Comparison of ENCODE assay signal across 4 cellular contexts in the genomic region with DNA sequence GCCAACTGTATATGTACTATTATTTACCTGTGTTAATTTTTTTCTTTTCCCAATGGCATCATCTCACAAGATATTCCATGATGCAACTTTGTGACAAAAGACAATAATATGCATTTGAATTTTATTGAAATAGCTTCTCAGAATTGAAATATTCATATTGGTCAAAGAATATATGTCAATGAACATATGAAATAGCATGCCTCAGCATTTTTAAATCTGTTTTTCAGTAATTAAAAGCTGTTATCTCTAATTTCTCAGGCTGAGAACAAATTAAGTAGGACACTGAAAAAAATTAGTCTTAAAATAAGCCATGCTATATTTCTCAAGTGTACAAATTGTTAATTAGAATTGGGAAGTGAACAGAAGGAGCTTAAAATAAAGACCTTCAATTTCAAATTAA.
TF ChIP-seq lines count a peak whose summit lies in the region.

No MANE protein-coding gene starts in this region.

TF ChIP-seq in HepG2, 621 proteins besides CTCF, POLR2A, EP300 and RAD21:
- TF ChIP-seq MAFF (IDR thresholded peaks at IDR 0.05; ENCODE audit: low read depth, low read length) (peak; percentile 77), ZNF20 (CRISPR knock-in tag; IDR thresholded peaks at IDR 0.05) (no peak), MAFK (conservative IDR thresholded peaks at IDR 0.05 in 1 of 2, IDR thresholded peaks at IDR 0.05 in 1 of 2; ENCODE audit: low read length in 2 of 2) (peak; percentile 69 to 89)
- TF ChIP-seq, protein P1, sequence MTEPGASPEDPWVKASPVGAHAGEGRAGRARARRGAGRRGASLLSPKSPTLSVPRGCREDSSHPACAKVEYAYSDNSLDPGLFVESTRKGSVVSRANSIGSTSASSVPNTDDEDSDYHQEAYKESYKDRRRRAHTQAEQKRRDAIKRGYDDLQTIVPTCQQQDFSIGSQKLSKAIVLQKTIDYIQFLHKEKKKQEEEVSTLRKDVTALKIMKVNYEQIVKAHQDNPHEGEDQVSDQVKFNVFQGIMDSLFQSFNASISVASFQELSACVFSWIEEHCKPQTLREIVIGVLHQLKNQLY (CRISPR knock-in tag; IDR thresholded peaks at IDR 0.05) = no peak

TF ChIP-seq in A549, 52 proteins besides CTCF, POLR2A, EP300 and RAD21:
- no peak for TF ChIP-seq HOXB5 (CRISPR knock-in tag; IDR thresholded peaks at IDR 0.05)
- TF ChIP-seq MAFK (IDR thresholded peaks at IDR 0.05; ENCODE audit: partially characterized antibody) = peak; percentile 71

TF ChIP-seq in IMR-90, 13 proteins besides CTCF, POLR2A, EP300 and RAD21:
- TF ChIP-seq MAFK (IDR thresholded peaks at IDR 0.05; ENCODE audit: low read depth, low read length) (peak; percentile 82), BHLHE40 (IDR thresholded peaks at IDR 0.05; ENCODE audit: low read depth, low read length) (no peak)

TF ChIP-seq in K562, 482 proteins besides CTCF, POLR2A, EP300 and RAD21:
- TF ChIP-seq MAFF (IDR thresholded peaks at IDR 0.05; ENCODE audit: low read length) (peak; percentile 36; the same call in 1 of the 2 replicates), MAFK (IDR thresholded peaks at IDR 0.05; ENCODE audit: low read length) (peak; percentile 48), CHD1 (IDR thresholded peaks at IDR 0.05; ENCODE audit: low read length) (no peak), DDX20 (tag; IDR thresholded peaks at IDR 0.05; ENCODE audit: low read depth) (no peak), ZNF316 (IDR thresholded peaks at IDR 0.05) (peak; percentile 55)
